In genomic region chr5:40860711-40861110, GRCh38 we compare ENCODE assay signal across 41 cellular contexts. TPM values are rescaled to one million over a fixed set of nuclear protein-coding genes. Genes with fewer than 3 reads are reported as not detected.
"Had no signal": no experiment of that assay in that cellular context is flagged by ENCODE, and none has a peak within 500 bp of the region (broad histone marks: within the 10 kb centered on the region; RNA-seq: fewer than 3 reads in every experiment).

No MANE protein-coding gene starts in this region.

- H3K36me3 ChIP-seq: adrenal gland, ascending aorta, brain microvascular endothelial cell, breast epithelium, cardiac muscle cell had no signal

- H3K9me3 ChIP-seq: adrenal gland, ascending aorta, body of pancreas had no signal

- H3K27ac ChIP-seq: adrenal gland, ascending aorta, body of pancreas, brain microvascular endothelial cell, breast epithelium, cardiac muscle cell had no signal

- H3K4me3 Mint-ChIP-seq: activated naive CD4-positive, alpha-beta T cell treated with anti-CD3 and anti-CD28 coated beads for 36 hours; activated naive CD4-positive, alpha-beta T cell treated with anti-CD3 and anti-CD28 coated beads, Interleukin-2, amount 10 ng/mL, durations not matched to agents 7 days and 5 days; activated naive CD4-positive, alpha-beta T cell treated with anti-CD3 and anti-CD28 coated beads, Interleukin-2, amount 50 U/mL, for 24 hours; activated naive CD8-positive, alpha-beta T cell; activated naive CD8-positive, alpha-beta T cell treated with anti-CD3 and anti-CD28 coated beads for 36 hours; activated naive CD8-positive, alpha-beta T cell treated with anti-CD3 and anti-CD28 coated beads, Interleukin-2, amount 10 ng/mL, durations not matched to agents 7 days and 5 days; activated naive CD8-positive, alpha-beta T cell treated with anti-CD3 and anti-CD28 coated beads, Interleukin-2, amount 50 U/mL, for 24 hours; activated T-cell treated with anti-CD3 and anti-CD28 coated beads, Interleukin-2, amount 50 U/mL, for 24 hours; activated T-cell treated with anti-CD3 and anti-CD28 coated beads, Interleukin-2, amount 50 U/mL, for 4 hours; activated T-cell treated with anti-CD3 and anti-CD28 coated beads, Interleukin-2, amount 50 U/mL, for 72 hours; activated T-helper 1 cell treated with anti-CD3 and anti-CD28 coated beads, Interleukin-12 subunit alpha, Interleukin-12 subunit beta, Interleukin-2, Interleukin-4 antibody, amounts not matched to agents 30 ng/mL and 10 ng/mL and 1 ng/mL, durations not matched to agents 14 hours and 24 hours and 36 hours; activated T-helper 17 cell treated with anti-CD3 and anti-CD28 coated beads, Interleukin-2, amount 50 U/mL, for 72 hours; brain; central memory CD8-positive, alpha-beta T cell had no signal

- DNase-seq: activated effector memory CD4-positive, alpha-beta T cell treated with anti-CD3 and anti-CD28 coated beads, Interleukin-2, amount 50 U/mL, for 16 hours; activated effector memory CD4-positive, alpha-beta T cell treated with Interleukin-2 at 50 U/mL for 16 hours; activated gamma-delta T cell; activated gamma-delta T cell treated with Interleukin-2 at 50 U/mL for 16 hours; activated naive CD4-positive, alpha-beta T cell; activated naive CD4-positive, alpha-beta T cell treated with anti-CD3 and anti-CD28 coated beads for 36 hours; activated naive CD4-positive, alpha-beta T cell treated with anti-CD3 and anti-CD28 coated beads, Interleukin-2, amount 10 ng/mL, durations not matched to agents 7 days and 5 days; activated naive CD4-positive, alpha-beta T cell treated with anti-CD3 and anti-CD28 coated beads, Interleukin-2, amount 50 U/mL, for 16 hours; activated naive CD4-positive, alpha-beta T cell treated with Interleukin-2 at 50 U/mL for 16 hours; activated naive CD8-positive, alpha-beta T cell treated with anti-CD3 and anti-CD28 coated beads for 36 hours; activated naive CD8-positive, alpha-beta T cell treated with anti-CD3 and anti-CD28 coated beads, Interleukin-2, amount 10 ng/mL, durations not matched to agents 7 days and 5 days; activated naive CD8-positive, alpha-beta T cell treated with anti-CD3 and anti-CD28 coated beads, Interleukin-2, amount 50 U/mL, for 24 hours; activated T-cell treated with anti-CD3 and anti-CD28 coated beads, Interleukin-2, amount 50 U/mL, for 1 hour; activated T-cell treated with anti-CD3 and anti-CD28 coated beads, Interleukin-2, amount 50 U/mL, for 24 hours; activated T-cell treated with anti-CD3 and anti-CD28 coated beads, Interleukin-2, amount 50 U/mL, for 4 hours; activated T-cell treated with anti-CD3 and anti-CD28 coated beads, Interleukin-2, amount 50 U/mL, for 48 hours; activated T-cell treated with anti-CD3 and anti-CD28 coated beads, Interleukin-2, amount 50 U/mL, for 72 hours; adrenal gland; amniotic stem cell; amygdala; anterior cingulate cortex; aorta; body of pancreas; brain microvascular endothelial cell; caudate nucleus; central memory CD4-positive, alpha-beta T cell; cerebellar nuclear complex had no signal

- H3K4me1 Mint-ChIP-seq: activated naive CD4-positive, alpha-beta T cell treated with anti-CD3 and anti-CD28 coated beads, Interleukin-2, amount 10 ng/mL, durations not matched to agents 7 days and 5 days; activated naive CD4-positive, alpha-beta T cell treated with anti-CD3 and anti-CD28 coated beads, Interleukin-2, amount 50 U/mL, for 24 hours; activated naive CD8-positive, alpha-beta T cell treated with anti-CD3 and anti-CD28 coated beads for 36 hours; activated naive CD8-positive, alpha-beta T cell treated with anti-CD3 and anti-CD28 coated beads, Interleukin-2, amount 50 U/mL, for 24 hours; activated T-helper 17 cell treated with anti-CD3 and anti-CD28 coated beads, Interleukin-2, amount 50 U/mL, for 72 hours; brain; central memory CD8-positive, alpha-beta T cell had no signal

- H3K27me3 Mint-ChIP-seq: activated naive CD4-positive, alpha-beta T cell treated with anti-CD3 and anti-CD28 coated beads, Interleukin-2, amount 10 ng/mL, durations not matched to agents 7 days and 5 days; activated naive CD4-positive, alpha-beta T cell treated with anti-CD3 and anti-CD28 coated beads, Interleukin-2, amount 50 U/mL, for 24 hours; activated naive CD8-positive, alpha-beta T cell; activated naive CD8-positive, alpha-beta T cell treated with anti-CD3 and anti-CD28 coated beads for 36 hours; activated naive CD8-positive, alpha-beta T cell treated with anti-CD3 and anti-CD28 coated beads, Interleukin-2, amount 10 ng/mL, durations not matched to agents 7 days and 5 days; activated naive CD8-positive, alpha-beta T cell treated with anti-CD3 and anti-CD28 coated beads, Interleukin-2, amount 50 U/mL, for 24 hours; activated T-cell treated with anti-CD3 and anti-CD28 coated beads, Interleukin-2, amount 50 U/mL, for 24 hours; activated T-helper 17 cell treated with anti-CD3 and anti-CD28 coated beads, Interleukin-2, amount 50 U/mL, for 72 hours; brain; central memory CD8-positive, alpha-beta T cell had no signal

- H3K4me1 ChIP-seq: adrenal gland, ascending aorta, body of pancreas, breast epithelium had no signal

- H3K27ac Mint-ChIP-seq: activated naive CD4-positive, alpha-beta T cell treated with anti-CD3 and anti-CD28 coated beads for 36 hours; activated naive CD4-positive, alpha-beta T cell treated with anti-CD3 and anti-CD28 coated beads, Interleukin-2, amount 10 ng/mL, durations not matched to agents 7 days and 5 days; activated naive CD4-positive, alpha-beta T cell treated with anti-CD3 and anti-CD28 coated beads, Interleukin-2, amount 50 U/mL, for 24 hours; activated naive CD4-positive, alpha-beta T cell treated with anti-CD3 and anti-CD28 coated beads, Interleukin-2, amount 50 U/mL, for 72 hours; activated naive CD8-positive, alpha-beta T cell; activated naive CD8-positive, alpha-beta T cell treated with anti-CD3 and anti-CD28 coated beads for 36 hours; activated naive CD8-positive, alpha-beta T cell treated with anti-CD3 and anti-CD28 coated beads, Interleukin-2, amount 10 ng/mL, durations not matched to agents 7 days and 5 days; activated naive CD8-positive, alpha-beta T cell treated with anti-CD3 and anti-CD28 coated beads, Interleukin-2, amount 50 U/mL, for 24 hours; activated T-cell treated with anti-CD3 and anti-CD28 coated beads, Interleukin-2, amount 50 U/mL, for 24 hours; activated T-cell treated with anti-CD3 and anti-CD28 coated beads, Interleukin-2, amount 50 U/mL, for 72 hours; activated T-helper 1 cell treated with anti-CD3 and anti-CD28 coated beads, Interleukin-12 subunit alpha, Interleukin-12 subunit beta, Interleukin-2, Interleukin-4 antibody, amounts not matched to agents 30 ng/mL and 10 ng/mL and 1 ng/mL, durations not matched to agents 14 hours and 24 hours and 36 hours; activated T-helper 17 cell treated with anti-CD3 and anti-CD28 coated beads, Interleukin-2, amount 50 U/mL, for 72 hours; activated T-helper 2 cell treated with anti-CD3 and anti-CD28 coated beads, Interferon-gamma antibody, Interleukin-2, Interleukin-4, amounts not matched to agents 10 μg/mL and 5 μg/mL and 100 μg/mL, durations not matched to agents 14 hours and 24 hours and 36 hours; brain had no signal

- H3K4me3 ChIP-seq: adrenal gland, ascending aorta, body of pancreas, breast epithelium, cardiac muscle cell had no signal

- ATAC-seq: activated naive CD4-positive, alpha-beta T cell treated with anti-CD3 and anti-CD28 coated beads, Interleukin-2, amount 50 U/mL, for 72 hours; activated naive CD8-positive, alpha-beta T cell treated with anti-CD3 and anti-CD28 coated beads, Interleukin-2, amount 50 U/mL, for 24 hours; activated T-cell treated with anti-CD3 and anti-CD28 coated beads, Interleukin-2, amount 50 U/mL, for 4 hours; activated T-cell treated with anti-CD3 and anti-CD28 coated beads, Interleukin-2, amount 50 U/mL, for 72 hours; activated T-helper 17 cell treated with anti-CD3 and anti-CD28 coated beads, Interleukin-2, amount 50 U/mL, for 72 hours; body of pancreas had no signal

- H3K36me3 Mint-ChIP-seq: activated naive CD4-positive, alpha-beta T cell treated with anti-CD3 and anti-CD28 coated beads, Interleukin-2, amount 50 U/mL, for 24 hours; activated naive CD8-positive, alpha-beta T cell treated with anti-CD3 and anti-CD28 coated beads for 36 hours; brain had no signal

- H3K27me3 ChIP-seq: adrenal gland, ascending aorta, body of pancreas, brain microvascular endothelial cell, breast epithelium, cardiac muscle cell had no signal

- H3K9me3 Mint-ChIP-seq: activated naive CD4-positive, alpha-beta T cell treated with anti-CD3 and anti-CD28 coated beads, Interleukin-2, amount 50 U/mL, for 24 hours; activated T-cell treated with anti-CD3 and anti-CD28 coated beads, Interleukin-2, amount 50 U/mL, for 72 hours; activated T-helper 2 cell treated with anti-CD3 and anti-CD28 coated beads, Interferon-gamma antibody, Interleukin-2, Interleukin-4, amounts not matched to agents 10 μg/mL and 5 μg/mL and 100 μg/mL, durations not matched to agents 14 hours and 24 hours and 36 hours had no signal

- FAIRE-seq: astrocyte, bronchial epithelial cell had no signal

RNA-seq across cellular contexts. Expression of gene C7, which starts 48.6 kb away (rescaled TPM):
- total RNA-seq: activated naive CD4-positive, alpha-beta T cell treated with anti-CD3 and anti-CD28 coated beads for 36 hours; activated naive CD4-positive, alpha-beta T cell treated with anti-CD3 and anti-CD28 coated beads, Interleukin-2, amount 50 U/mL, for 72 hours; activated naive CD8-positive, alpha-beta T cell treated with anti-CD3 and anti-CD28 coated beads for 36 hours; activated naive CD8-positive, alpha-beta T cell treated with anti-CD3 and anti-CD28 coated beads, Interleukin-2, amount 10 ng/mL, durations not matched to agents 7 days and 5 days; activated T-cell treated with anti-CD3 and anti-CD28 coated beads, Interleukin-2, amount 50 U/mL, for 72 hours; activated T-helper 1 cell treated with anti-CD3 and anti-CD28 coated beads, Interleukin-12 subunit alpha, Interleukin-12 subunit beta, Interleukin-2, Interleukin-4 antibody, amounts not matched to agents 30 ng/mL and 10 ng/mL and 1 ng/mL, durations not matched to agents 14 hours and 24 hours and 36 hours; activated T-helper 17 cell treated with anti-CD3 and anti-CD28 coated beads, Interleukin-2, amount 50 U/mL, for 72 hours; activated T-helper 2 cell treated with anti-CD3 and anti-CD28 coated beads, Interferon-gamma antibody, Interleukin-2, Interleukin-4, amounts not matched to agents 10 μg/mL and 5 μg/mL and 100 μg/mL, durations not matched to agents 14 hours and 24 hours and 36 hours; chondrocyte had no signal
